ENCODE assay signal across 1 cellular context in the genomic region with DNA sequence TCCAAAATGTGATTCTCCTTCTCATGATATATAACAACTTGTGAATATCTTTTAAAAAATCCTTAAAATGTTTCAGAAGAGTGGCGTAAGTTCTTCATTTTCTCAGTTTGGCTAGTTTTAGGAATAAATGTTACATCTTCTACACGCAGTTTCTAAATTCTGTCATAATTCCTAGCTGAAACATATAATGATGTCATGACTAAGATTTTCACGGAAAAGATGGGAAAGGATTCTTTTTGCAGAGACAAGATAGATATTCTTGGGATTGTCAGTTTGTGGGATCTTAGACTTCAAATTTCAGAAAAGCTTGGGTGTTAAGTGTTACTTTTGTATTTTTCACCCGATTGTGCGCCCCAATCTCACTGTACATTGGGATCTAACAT.
TF ChIP-seq lines count a peak whose summit lies in the region.

No MANE protein-coding gene starts in this region.

TF ChIP-seq in HCT116, 20 proteins besides CTCF, POLR2A, EP300 and RAD21:
- TF ChIP-seq, protein P1, sequence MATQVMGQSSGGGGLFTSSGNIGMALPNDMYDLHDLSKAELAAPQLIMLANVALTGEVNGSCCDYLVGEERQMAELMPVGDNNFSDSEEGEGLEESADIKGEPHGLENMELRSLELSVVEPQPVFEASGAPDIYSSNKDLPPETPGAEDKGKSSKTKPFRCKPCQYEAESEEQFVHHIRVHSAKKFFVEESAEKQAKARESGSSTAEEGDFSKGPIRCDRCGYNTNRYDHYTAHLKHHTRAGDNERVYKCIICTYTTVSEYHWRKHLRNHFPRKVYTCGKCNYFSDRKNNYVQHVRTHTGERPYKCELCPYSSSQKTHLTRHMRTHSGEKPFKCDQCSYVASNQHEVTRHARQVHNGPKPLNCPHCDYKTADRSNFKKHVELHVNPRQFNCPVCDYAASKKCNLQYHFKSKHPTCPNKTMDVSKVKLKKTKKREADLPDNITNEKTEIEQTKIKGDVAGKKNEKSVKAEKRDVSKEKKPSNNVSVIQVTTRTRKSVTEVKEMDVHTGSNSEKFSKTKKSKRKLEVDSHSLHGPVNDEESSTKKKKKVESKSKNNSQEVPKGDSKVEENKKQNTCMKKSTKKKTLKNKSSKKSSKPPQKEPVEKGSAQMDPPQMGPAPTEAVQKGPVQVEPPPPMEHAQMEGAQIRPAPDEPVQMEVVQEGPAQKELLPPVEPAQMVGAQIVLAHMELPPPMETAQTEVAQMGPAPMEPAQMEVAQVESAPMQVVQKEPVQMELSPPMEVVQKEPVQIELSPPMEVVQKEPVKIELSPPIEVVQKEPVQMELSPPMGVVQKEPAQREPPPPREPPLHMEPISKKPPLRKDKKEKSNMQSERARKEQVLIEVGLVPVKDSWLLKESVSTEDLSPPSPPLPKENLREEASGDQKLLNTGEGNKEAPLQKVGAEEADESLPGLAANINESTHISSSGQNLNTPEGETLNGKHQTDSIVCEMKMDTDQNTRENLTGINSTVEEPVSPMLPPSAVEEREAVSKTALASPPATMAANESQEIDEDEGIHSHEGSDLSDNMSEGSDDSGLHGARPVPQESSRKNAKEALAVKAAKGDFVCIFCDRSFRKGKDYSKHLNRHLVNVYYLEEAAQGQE (IDR thresholded peaks at IDR 0.05; ENCODE audit: low read depth) = no peak
